ENCODE assay signal across 8 cellular contexts in genomic region chr9:129110740-129111142, GRCh38. TPM values are rescaled to one million over a fixed set of nuclear protein-coding genes. Genes with fewer than 3 reads are reported as not detected.
DNase-seq lines count a peak whose midpoint lies in the region; ATAC-seq, FAIRE-seq and TF ChIP-seq lines count a peak whose summit lies in the region.

Gene CRAT, minus strand, starts transcription at chr9:129110793. Its CDS starts 284 bp downstream, at chr9:129110509.

- H3K4me3 ChIP-seq in adrenal gland: peak within 1 kb of the TSS; percentile 63 to 99 (median 82)
- peak within 1 kb of the TSS; percentile 71 to 97 (median 88) for H3K4me3 ChIP-seq in tibial nerve

- DNase-seq in GM12891 (ENCODE audit: insufficient read length, low spot score) (peak; percentile 100), NCI-H146 (lab: John Stamatoyannopoulos, UW) (peak; percentile 91), T-helper 1 cell (peak; percentile 95 to 97 (median 96)), adrenal gland (peak; percentile 98 to 99 (median 99)), cardiac septum (ENCODE audit: low spot score) (peak; percentile 100), pons (ENCODE audit: low spot score) (peak; percentile 95), tibial nerve (ENCODE audit: low spot score in 2 of 2) (peak; percentile 95 to 98)

- no peak for FAIRE-seq in GM12891 (lab: Jason Lieb, UNC)

- H3K36me3 ChIP-seq in adrenal gland (replicated peaks in 1 of 2) (peaks cover 0 to 11% of the 10 kb centered on the region in 2 donors), tibial nerve (peaks cover 0 to 26% (median 0%) of the 10 kb centered on the region in 3 donors)

- TF ChIP-seq CTCF in adrenal gland (IDR thresholded peaks at IDR 0.05) (no peak), tibial nerve (IDR thresholded peaks at IDR 0.05) (no peak)

- 0 to 2% (median 1%) methylated on average over 1 to 28 of the region's 28 CpGs; no CpG with 5 or more reads in 1 of the 4 donors for WGBS in adrenal gland, 4 donors
- whole genome bisulfite sequencing in tibial nerve, 2 donors: 0 to 2% methylated on average over 5 to 28 of the region's 28 CpGs

- H3K27me3 ChIP-seq in adrenal gland: no peaks in the 10 kb centered on the region
- H3K27me3 ChIP-seq in tibial nerve: no peaks in the 10 kb centered on the region

- H3K27ac ChIP-seq in adrenal gland: peak within 1 kb of the TSS; percentile 20 to 99 (median 91)
- peak within 1 kb of the TSS; percentile 63 to 96 (median 92) for H3K27ac ChIP-seq in tibial nerve

- intact Hi-C loops in adrenal gland (cut with DNase I) (no loop called here), cardiac septum (cut with DNase I) (loop anchor here (2.0 kb wide), 1 partner anchor 74 kb away; the partner anchor contains the start of gene MIGA2)

- TF ChIP-seq EP300 in tibial nerve (IDR thresholded peaks at IDR 0.05): peak in 1 of 2 donors; percentile 94

- H3K4me1 ChIP-seq in adrenal gland (replicated peaks in 1 of 2) (peaks cover 31 to 45% of the 10 kb centered on the region in 2 donors), tibial nerve (peaks cover 0 to 50% (median 26%) of the 10 kb centered on the region in 4 donors)

- ATAC-seq in HG02798 (IDR thresholded peaks at IDR 0.05; ENCODE audit: poor library complexity, unreplicated experiment): peak; percentile 66

- TF ChIP-seq POLR2A in GM12891 (IDR thresholded peaks at IDR 0.05; ENCODE audit: low read depth, low read length) (peak; percentile 97), adrenal gland (IDR thresholded peaks at IDR 0.05) (peak; percentile 76 to 97), tibial nerve (IDR thresholded peaks at IDR 0.05) (peak; percentile 81 to 94)

- no peaks in the 10 kb centered on the region for H3K9me3 ChIP-seq in adrenal gland (replicated peaks in 1 of 3)
- no peaks in the 10 kb centered on the region for H3K9me3 ChIP-seq in tibial nerve

TF ChIP-seq in GM12891, 5 proteins besides CTCF, POLR2A, EP300 and RAD21:
- TF ChIP-seq POU2F2 (IDR thresholded peaks at IDR 0.05; ENCODE audit: low read depth, low read length) (no peak), TAF1 (IDR thresholded peaks at IDR 0.05; ENCODE audit: low read depth, low read length) (peak; percentile 89), PAX5 (IDR thresholded peaks at IDR 0.05; ENCODE audit: insufficient read depth, low read length, severe bottlenecking) (no peak), SPI1 (IDR thresholded peaks at IDR 0.05; ENCODE audit: low read depth, low read length) (no peak), POLR2AphosphoS5 (IDR thresholded peaks at IDR 0.05; ENCODE audit: low read depth, low read length) (peak; percentile 96)
TF ChIP-seq in GM12891: peak in this region for 2.

RNA-seq across cellular contexts. Expression of gene CRAT, which starts in this region (rescaled TPM):
- polyA plus RNA-seq in GM12891 (2012; ENCODE audit: low read depth, missing spikeins): 1.9 TPM
- total RNA-seq in adrenal gland (100 to 1,000 TPM in 4 of 8 donors, 10 to 100 TPM in 4; 73.8 to 144 (median 103) TPM), cardiac septum (68.1 TPM), tibial nerve (10 to 100 TPM; 42.7 to 81.8 (median 63.2) TPM)
- polyA plus RNA-seq in adrenal gland: 10 to 100 TPM; 31.1 to 52.0 (median 31.8) TPM

Comparison
In these comparisons a context has a peak if more than half of its experiments do, and no peak if none do; other contexts are left out.
1. Peak in every context shown above with its lines: DNase-seq, ATAC-seq, H3K4me3 ChIP-seq and H3K27ac ChIP-seq.